Comparison of ENCODE assay signal across 21 cellular contexts in the genomic region with DNA sequence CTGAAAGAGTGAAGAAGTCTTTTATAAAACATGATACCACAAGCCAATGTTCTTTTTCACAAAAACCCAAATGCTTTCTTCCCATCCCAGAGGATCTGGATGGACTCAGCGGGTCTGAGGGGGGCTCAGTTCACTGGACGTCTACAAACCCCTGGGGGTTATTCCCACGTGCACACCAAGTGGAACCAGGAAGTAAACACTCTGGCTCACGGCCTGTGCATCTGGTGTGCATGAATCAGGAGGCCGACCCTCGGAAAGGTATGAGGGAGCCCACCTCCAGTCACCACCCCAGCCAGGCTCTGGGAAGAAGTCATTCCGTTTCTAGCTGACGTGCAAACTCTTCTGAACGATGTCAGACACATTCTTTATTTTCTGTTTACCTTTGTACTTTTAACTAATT.
DNase-seq lines count a peak whose midpoint lies in the region; ATAC-seq and TF ChIP-seq lines count a peak whose summit lies in the region.
"Had no signal": no experiment of that assay in that cellular context is flagged by ENCODE, and none has a peak within 500 bp of the region (broad histone marks: within the 10 kb centered on the region; RNA-seq: fewer than 3 reads in every experiment).

No MANE protein-coding gene starts in this region.

- H3K27ac ChIP-seq in colonic mucosa: peak overlapping the region; percentile 57
- H3K27ac ChIP-seq in vagina: peak overlapping the region; percentile 83
- H3K27ac ChIP-seq: BLaER1 treated with 17β-estradiol and CSF1 and Interleukin-3, amounts not matched to agents 10 nM and 100 nM had no signal

- intact Hi-C loops in colonic mucosa (cut with DNase I) (no loop called here), left colon (cut with DNase I, micrococcal nuclease) (no loop called here), posterior vena cava (cut with DNase I) (loop anchor here in 1 of 2 donors (10.0 kb wide), 1 partner anchor 1684 kb away; no protein-coding TSS in a partner anchor), vagina (cut with DNase I) (no loop called here)

- H3K9me3 Mint-ChIP-seq in activated naive CD8-positive, alpha-beta T cell treated with anti-CD3 and anti-CD28 coated beads, Interleukin-2, amount 50 U/mL, for 24 hours: peaks cover 13% of the 10 kb centered on the region

- H3K4me1 ChIP-seq in colonic mucosa: no peaks in the 10 kb centered on the region
- no peaks in the 10 kb centered on the region for H3K4me1 ChIP-seq in vagina

- no peaks in the 10 kb centered on the region for H3K36me3 ChIP-seq in colonic mucosa
- H3K36me3 ChIP-seq in vagina: no peaks in the 10 kb centered on the region
- H3K36me3 ChIP-seq: BLaER1 treated with 17β-estradiol and CSF1 and Interleukin-3, amounts not matched to agents 10 nM and 100 nM had no signal

- no peak for TF ChIP-seq CTCF in colonic mucosa (IDR thresholded peaks at IDR 0.05)
- TF ChIP-seq CTCF in vagina (IDR thresholded peaks at IDR 0.05): no peak

- TF ChIP-seq POLR2A in vagina (IDR thresholded peaks at IDR 0.05): no peak

- H3K9ac ChIP-seq in colonic mucosa (ENCODE audit: low read depth in 2 of 2, low read length in 2 of 2): no peak overlapping the region
- H3K9ac ChIP-seq: BLaER1 treated with 17β-estradiol and CSF1 and Interleukin-3, amounts not matched to agents 10 nM and 100 nM had no signal

- DNase-seq in colonic mucosa: no peak
- DNase-seq in left colon: peak; percentile 1 to 19
- DNase-seq in posterior vena cava (ENCODE audit: low spot score): peak; percentile 20
- no peak for DNase-seq in vagina (ENCODE audit: extremely low spot score in 2 of 2)
- DNase-seq in activated naive CD8-positive, alpha-beta T cell treated with anti-CD3 and anti-CD28 coated beads, Interleukin-2, amount 50 U/mL, for 24 hours: no peak
- DNase-seq: ACHN; CD4-positive, alpha-beta memory T cell; DND-41; NCI-H1105; NCI-H2081; NCI-H2171; NCI-H345; NCI-H524; NCI-H774 had no signal

- H3K27ac Mint-ChIP-seq in activated naive CD8-positive, alpha-beta T cell treated with anti-CD3 and anti-CD28 coated beads, Interleukin-2, amount 50 U/mL, for 24 hours: no peak overlapping the region
- H3K27ac Mint-ChIP-seq: CD4-positive, alpha-beta memory T cell; IgD-negative memory B cell had no signal

- no peaks in the 10 kb centered on the region for H3K4me1 Mint-ChIP-seq in activated naive CD8-positive, alpha-beta T cell treated with anti-CD3 and anti-CD28 coated beads, Interleukin-2, amount 50 U/mL, for 24 hours
- H3K4me1 Mint-ChIP-seq: CD4-positive, alpha-beta memory T cell had no signal

- H3K9me3 ChIP-seq in colonic mucosa (no peaks in the 10 kb centered on the region), vagina (no peaks in the 10 kb centered on the region)
- H3K9me3 ChIP-seq: Caco-2 had no signal

- ATAC-seq in left colon: no peak
- no peak for ATAC-seq in GM21619 (IDR thresholded peaks at IDR 0.05; ENCODE audit: unreplicated experiment)
- no peak for ATAC-seq in activated naive CD8-positive, alpha-beta T cell treated with anti-CD3 and anti-CD28 coated beads, Interleukin-2, amount 50 U/mL, for 24 hours
- ATAC-seq in HG03460 (IDR thresholded peaks at IDR 0.05; ENCODE audit: unreplicated experiment): no peak
- ATAC-seq: GM12878, Right ventricle myocardium inferior had no signal

- no peaks in the 10 kb centered on the region for H3K36me3 Mint-ChIP-seq in activated naive CD8-positive, alpha-beta T cell treated with anti-CD3 and anti-CD28 coated beads, Interleukin-2, amount 50 U/mL, for 24 hours (ENCODE audit: low read depth)

- no peak overlapping the region for H3K4me3 Mint-ChIP-seq in activated naive CD8-positive, alpha-beta T cell treated with anti-CD3 and anti-CD28 coated beads, Interleukin-2, amount 50 U/mL, for 24 hours
- H3K4me3 Mint-ChIP-seq: CD4-positive, alpha-beta memory T cell had no signal

- H3K4me3 ChIP-seq in colonic mucosa (no peak overlapping the region), vagina (no peak overlapping the region)
- H3K4me3 ChIP-seq: BLaER1 treated with 17β-estradiol and CSF1 and Interleukin-3, amounts not matched to agents 10 nM and 100 nM; GM12878 had no signal

- H3K27me3 ChIP-seq in colonic mucosa (no peaks in the 10 kb centered on the region), vagina (no peaks in the 10 kb centered on the region)
- H3K27me3 ChIP-seq: BLaER1 treated with 17β-estradiol and CSF1 and Interleukin-3, amounts not matched to agents 10 nM and 100 nM had no signal

- H3K27me3 Mint-ChIP-seq in activated naive CD8-positive, alpha-beta T cell treated with anti-CD3 and anti-CD28 coated beads, Interleukin-2, amount 50 U/mL, for 24 hours: peaks cover 2% of the 10 kb centered on the region
- H3K27me3 Mint-ChIP-seq: IgD-negative memory B cell had no signal

Comparison
In these comparisons a context has a peak if more than half of its experiments do, and no peak if none do; other contexts are left out.
1. DNase-seq: peak in left colon (2 of 2) and posterior vena cava (single experiment); none in colonic mucosa (single experiment), vagina (0 of 2) and activated naive CD8-positive, alpha-beta T cell treated with anti-CD3 and anti-CD28 coated beads, Interleukin-2, amount 50 U/mL, for 24 hours (single experiment).